ENCODE assay signal across 21 cellular contexts in the genomic region with DNA sequence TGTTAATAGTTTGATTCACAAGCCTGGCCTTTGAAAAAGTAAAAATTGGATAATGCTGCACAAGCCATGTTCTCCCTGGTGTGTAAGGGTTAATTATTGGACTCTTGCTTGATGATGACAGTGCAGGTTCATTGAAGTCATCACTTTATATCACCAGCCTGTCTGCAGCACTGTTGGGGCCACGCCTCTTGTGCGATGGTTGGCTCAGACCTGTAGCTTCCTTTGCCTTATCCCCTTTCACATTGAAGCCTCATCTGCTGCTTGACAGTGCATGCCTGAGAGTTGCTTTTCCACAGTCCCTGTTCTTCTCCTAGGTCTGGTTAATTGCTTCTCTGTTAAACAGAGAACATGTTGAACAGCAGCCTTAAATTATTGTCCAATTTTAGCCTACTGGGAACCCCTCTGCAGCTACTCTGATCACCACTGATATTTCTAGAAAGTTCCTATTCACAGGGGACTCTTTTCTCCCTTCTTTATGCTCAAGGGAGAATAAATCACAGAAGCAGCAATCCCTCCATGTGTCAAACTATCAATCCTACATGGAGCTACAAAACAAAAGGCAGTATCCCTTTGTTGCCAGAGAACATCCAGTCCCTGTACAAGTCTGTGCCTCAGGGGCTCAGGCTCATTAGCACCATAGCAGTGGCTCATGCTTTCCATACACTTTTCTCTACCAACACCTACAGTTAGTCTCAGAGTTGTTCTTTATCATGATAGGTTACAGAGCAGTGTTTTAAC.
A peak's percentile ranks its signal among the peaks of the same experiment; 100 is the strongest.
DNase-seq lines count a peak whose midpoint lies in the region; ATAC-seq, FAIRE-seq and TF ChIP-seq lines count a peak whose summit lies in the region.
"Had no signal": no experiment of that assay in that cellular context is flagged by ENCODE, and none has a peak within 500 bp of the region (broad histone marks: within the 10 kb centered on the region; RNA-seq: fewer than 3 reads in every experiment).

No MANE protein-coding gene starts in this region.

- FAIRE-seq in GM12892 (lab: Jason Lieb, UNC): peak; percentile 24

- H3K79me2 ChIP-seq in mammary epithelial cell (ENCODE audit: insufficient read depth, low read length): no peaks in the 10 kb centered on the region

- dilution Hi-C loops in mammary epithelial cell (cut with HindIII; ENCODE audit: low sequenced_read_pairs): no loop called here

- intact Hi-C loops in esophagus muscularis mucosa (cut with DNase I) (no loop called here), sciatic nerve (cut with DNase I) (no loop called here), mammary epithelial cell (cut with micrococcal nuclease) (no loop called here)

- BruUV-seq in mammary epithelial cell (replicated peaks; lab: Mats Ljungman, UMichigan): no TSS peak

- DNase-seq in NCI-H748 (lab: John Stamatoyannopoulos, UW; ENCODE audit: unreplicated experiment) (peak; percentile 7), NCI-H748 treated with DMSO at 0.1 percent for 48 hours (lab: John Stamatoyannopoulos, UW) (no peak), GM12892 (ENCODE audit: insufficient read length) (no peak), esophagus muscularis mucosa (ENCODE audit: extremely low spot score) (peak; percentile 66), sciatic nerve (ENCODE audit: low spot score) (no peak), NCI-H345 treated with DMSO at 0.1 percent for 48 hours (lab: John Stamatoyannopoulos, UW; ENCODE audit: unreplicated experiment) (no peak), mammary epithelial cell (no peak)
- DNase-seq: AML-193, DMS79, HCEC 1CT, Kasumi-1, MG63, NCI-H1048, NCI-H1436, NCI-H1930, NCI-H226, NCI-H524 treated with DMSO at 0.1 percent for 48 hours had no signal

- no peaks in the 10 kb centered on the region for H3K36me3 ChIP-seq in esophagus muscularis mucosa
- no peaks in the 10 kb centered on the region for H3K36me3 ChIP-seq in mammary epithelial cell (ENCODE audit: insufficient read depth, low read length)
- H3K36me3 ChIP-seq: MG63, SJSA1 had no signal

- no peak overlapping the region for H3K27ac ChIP-seq in esophagus muscularis mucosa (replicated peaks in 1 of 4)
- H3K27ac ChIP-seq in mammary epithelial cell (ENCODE audit: insufficient read depth, low read depth, low read length): no peak overlapping the region
- H3K27ac ChIP-seq: 22Rv1, SJSA1 had no signal

- TF ChIP-seq CTCF in esophagus muscularis mucosa (IDR thresholded peaks at IDR 0.05): no peak
- TF ChIP-seq CTCF in mammary epithelial cell (conservative IDR thresholded peaks at IDR 0.05 in 1 of 2, IDR thresholded peaks at IDR 0.05 in 1 of 2; ENCODE audit: extremely low read depth in 1 of 2, insufficient read depth in 1 of 2, low read depth in 1 of 2, low read length in 2 of 2): no peak

- peaks cover 0 to 5% (median 0%) of the 10 kb centered on the region in 4 donors for H3K9me3 ChIP-seq in esophagus muscularis mucosa
- no peaks in the 10 kb centered on the region for H3K9me3 ChIP-seq in mammary epithelial cell (replicated peaks; ENCODE audit: insufficient read depth, low read length)
- H3K9me3 ChIP-seq: MG63, SJSA1 had no signal

- H3K4me1 ChIP-seq in esophagus muscularis mucosa: no peaks in the 10 kb centered on the region
- no peaks in the 10 kb centered on the region for H3K4me1 ChIP-seq in mammary epithelial cell (ENCODE audit: insufficient read depth, low read length)
- H3K4me1 ChIP-seq: SJSA1 had no signal

- no peak overlapping the region for H2AFZ ChIP-seq in mammary epithelial cell (ENCODE audit: low read depth, low read length)

- peak; percentile 15 for ATAC-seq in sciatic nerve
- ATAC-seq in GM18519 (IDR thresholded peaks at IDR 0.05; ENCODE audit: low FRiP score, unreplicated experiment): no peak
- ATAC-seq: Panc1 had no signal

- no peak for TF ChIP-seq POLR2A in GM12892 (IDR thresholded peaks at IDR 0.05; ENCODE audit: low read depth, low read length)
- no peak for TF ChIP-seq POLR2A in esophagus muscularis mucosa (IDR thresholded peaks at IDR 0.05; ENCODE audit: low read depth)

- H3K27me3 ChIP-seq in esophagus muscularis mucosa: no peaks in the 10 kb centered on the region
- no peaks in the 10 kb centered on the region for H3K27me3 ChIP-seq in mammary epithelial cell (ENCODE audit: insufficient read depth, low read length)
- H3K27me3 ChIP-seq: MG63, SJSA1 had no signal

- in situ Hi-C loops in mammary epithelial cell (cut with MboI; ENCODE audit: low sequenced_read_pairs in 2 of 2): no loop called here

- no peak overlapping the region for H3K4me2 ChIP-seq in mammary epithelial cell (ENCODE audit: insufficient read depth, low read depth, low read length)

- H3K9ac ChIP-seq in mammary epithelial cell (ENCODE audit: insufficient read depth, low read length): no peak overlapping the region

- H3K4me3 ChIP-seq in esophagus muscularis mucosa (no peak overlapping the region), mammary epithelial cell (replicated peaks in 1 of 3; ENCODE audit: insufficient read depth in 1 of 3, low read depth in 2 of 3, low read length in 3 of 3) (no peak overlapping the region)
- H3K4me3 ChIP-seq: MG63, SJSA1 had no signal

- no peak for TF ChIP-seq EP300 in esophagus muscularis mucosa (IDR thresholded peaks at IDR 0.05)

- H4K20me1 ChIP-seq in mammary epithelial cell (ENCODE audit: insufficient read depth, low read length): no peaks in the 10 kb centered on the region

- 100% methylated on average over 2 of the region's 2 CpGs for WGBS in esophagus muscularis mucosa
- WGBS in mammary epithelial cell (ENCODE audit: low coverage, missing lambda C conversion rate): 79% methylated on average over 2 of the region's 2 CpGs

- CTCF ChIA-PET in mammary epithelial cell (lab: Charles Lee; ENCODE audit: low non-redundant PET): no interaction called here

Comparison
In these comparisons a context has a peak if more than half of its experiments do, and no peak if none do; other contexts are left out.
1. DNase-seq: peak in NCI-H748 (single experiment) and esophagus muscularis mucosa (single experiment); none in NCI-H748 treated with DMSO at 0.1 percent for 48 hours (single experiment), GM12892 (single experiment), sciatic nerve (single experiment), NCI-H345 treated with DMSO at 0.1 percent for 48 hours (single experiment) and mammary epithelial cell (single experiment).